11 cellular contexts compared by ENCODE assay signal in genomic region chr4:160869899-160870298, GRCh38.
"Had no signal": no experiment of that assay in that cellular context is flagged by ENCODE, and none has a peak within 500 bp of the region (broad histone marks: within the 10 kb centered on the region; RNA-seq: fewer than 3 reads in every experiment).

No MANE protein-coding gene starts in this region.

- ATAC-seq: GM23338, HCT116 had no signal

- H3K4me1 Mint-ChIP-seq: GM23338, H9 had no signal

- H3K9ac ChIP-seq: GM23248 had no signal

- H3K4me3 ChIP-seq: GM23248, GM23338, HAP-1 had no signal

- DNase-seq: GM23248, GOT3, H7, H9, HCEC 1CT, HFFc6 had no signal

- H3K36me3 ChIP-seq: HAP-1 had no signal

- H3K9me3 ChIP-seq: HAP-1 had no signal

- H2AFZ ChIP-seq: GM23248, GM23338 had no signal

- H3K27ac ChIP-seq: GM23248 had no signal

- H3K9me3 Mint-ChIP-seq: GM23338, H9 had no signal

- FAIRE-seq: H1, H54 had no signal

- H3K27ac Mint-ChIP-seq: H9, HFFc6 had no signal

- H3K4me3 Mint-ChIP-seq: GM23338, H9, HFFc6 had no signal

- H3K4me1 ChIP-seq: HAP-1 had no signal

- H3K4me2 ChIP-seq: GM23338 had no signal
